14 cellular contexts compared by ENCODE assay signal in the genomic region with DNA sequence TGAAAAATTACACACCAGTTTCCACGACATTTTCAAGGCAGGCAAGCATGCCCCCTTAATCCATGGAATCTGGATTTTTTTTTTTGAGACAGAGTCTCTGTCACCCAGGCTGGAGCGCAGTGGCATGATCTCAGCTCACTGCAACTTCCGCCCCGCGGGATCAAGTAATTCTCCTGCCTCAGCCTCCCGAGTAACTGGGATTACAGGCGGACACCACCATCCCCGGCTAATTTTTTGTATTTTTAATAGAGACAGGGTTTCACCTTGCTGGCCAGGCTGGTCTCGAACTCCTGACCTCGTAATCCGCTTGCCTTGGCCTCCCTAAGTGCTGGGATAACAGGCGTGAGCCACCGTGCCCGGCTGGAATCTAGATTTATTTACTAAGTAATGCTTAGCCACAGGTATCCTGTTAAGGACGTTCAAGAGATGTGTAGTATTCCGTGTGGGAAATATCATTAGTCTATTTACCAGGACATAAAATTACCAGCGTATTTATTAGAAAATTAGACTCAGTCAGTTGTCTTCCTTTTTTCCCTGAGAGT. TPM values are rescaled to one million over a fixed set of nuclear protein-coding genes. Genes with fewer than 3 reads are reported as not detected.
DNase-seq lines count a peak whose midpoint lies in the region; ATAC-seq and TF ChIP-seq lines count a peak whose summit lies in the region.
"Had no signal": no experiment of that assay in that cellular context is flagged by ENCODE, and none has a peak within 500 bp of the region (broad histone marks: within the 10 kb centered on the region; RNA-seq: fewer than 3 reads in every experiment).

No MANE protein-coding gene starts in this region.

- no peak overlapping the region for H3K14ac ChIP-seq in H9 (ENCODE audit: insufficient read depth, low read length)

- H3K36me3 Mint-ChIP-seq in CD4-positive, alpha-beta T cell (ENCODE audit: low read depth), result peaks cover 54% of the 10 kb centered on the region
- peaks cover 16% of the 10 kb centered on the region for H3K36me3 Mint-ChIP-seq in central memory CD8-positive, alpha-beta T cell (ENCODE audit: insufficient read depth)
- peaks cover 0 to 4% (median 2%) of the 10 kb centered on the region in 3 experiments; a peak in 2 of 7 replicates for H3K36me3 Mint-ChIP-seq in H9 (ENCODE audit: insufficient read depth in 1 of 3, low read depth in 3 of 3)

- H3K9me3 Mint-ChIP-seq in CD4-positive, alpha-beta T cell, result peaks cover 2% of the 10 kb centered on the region
- H3K9me3 Mint-ChIP-seq in central memory CD8-positive, alpha-beta T cell, result no peaks in the 10 kb centered on the region
- H3K9me3 Mint-ChIP-seq in H9, result peaks cover 7 to 10% of the 10 kb centered on the region in 2 experiments

- peak overlapping the region; percentile 92 for H3K4me3 Mint-ChIP-seq in CD4-positive, alpha-beta T cell
- peak overlapping the region; percentile 82 for H3K4me3 Mint-ChIP-seq in central memory CD8-positive, alpha-beta T cell
- H3K4me3 Mint-ChIP-seq in H9, result no peak overlapping the region

- no peak overlapping the region for H3K4me2 ChIP-seq in H9 (ENCODE audit: insufficient read depth, insufficient read length, low read length)

- peak overlapping the region; percentile 19 for H3K4me3 ChIP-seq in GM12875 (ENCODE audit: low read depth, low read length)
- peak overlapping the region in 3 of 4 donors; percentile 28 to 40 (median 38) for H3K4me3 ChIP-seq in sigmoid colon

- no peak overlapping the region for H2AFZ ChIP-seq in H9 (ENCODE audit: low read length)

- no peak for ATAC-seq in CD4-positive, alpha-beta T cell (ENCODE audit: poor library complexity)
- ATAC-seq in central memory CD8-positive, alpha-beta T cell (replicated peaks; ENCODE audit: extremely low read depth, poor library complexity, severe bottlenecking), result no peak
- no peak for ATAC-seq in HG03378 (IDR thresholded peaks at IDR 0.05; ENCODE audit: unreplicated experiment)

- H3K4ac ChIP-seq in H9 (ENCODE audit: low read depth, low read length), result no peak overlapping the region

- no peak overlapping the region for H2BK5ac ChIP-seq in H9 (ENCODE audit: insufficient read length, low read length)

- H3T11ph ChIP-seq in H9 (ENCODE audit: low read length), result no peak overlapping the region

- H3K27ac ChIP-seq in CD4-positive, alpha-beta T cell (ENCODE audit: low read depth, low read length), result no peak overlapping the region
- H3K27ac ChIP-seq in sigmoid colon (peak overlapping the region in 1 of 4 donors; percentile 2), H9 (ENCODE audit: insufficient read length, low read depth, low read length) (no peak overlapping the region)
- H3K27ac ChIP-seq: HL-60, WERI-Rb-1 had no signal

- no peak overlapping the region for H3K23ac ChIP-seq in H9 (ENCODE audit: insufficient read length, low read depth, low read length)

- WGBS in sigmoid colon, 2 donors, result 88 to 91% methylated on average over 17 of the region's 17 CpGs
- no CpG with 5 or more reads among the region's 17 CpGs for WGBS in H9 (ENCODE audit: extremely low coverage, insufficient read length, low lambda C conversion rate)

- no peaks in the 10 kb centered on the region for H3K23me2 ChIP-seq in H9 (ENCODE audit: insufficient read length, low read depth, low read length, poor library complexity, severe bottlenecking)

- no peak for TF ChIP-seq CTCF in CD4-positive, alpha-beta T cell (IDR thresholded peaks at IDR 0.05)
- TF ChIP-seq CTCF in GM12875 (IDR thresholded peaks at IDR 0.05; ENCODE audit: borderline replicate concordance, insufficient read depth, low read depth, low read length) (no peak), sigmoid colon (IDR thresholded peaks at IDR 0.05) (no peak), H9 (conservative IDR thresholded peaks at IDR 0.05) (no peak)

- H3K56ac ChIP-seq in H9 (ENCODE audit: insufficient read length, low read depth, low read length), result no peak overlapping the region

- intact Hi-C loops in CD4-positive, alpha-beta T cell (cut with DNase I, micrococcal nuclease), result no loop called here
- intact Hi-C loops in sigmoid colon (cut with DNase I), result no loop called here

- H3K27me3 ChIP-seq in CD4-positive, alpha-beta T cell (ENCODE audit: control insufficient read depth, insufficient read depth, low read length), result no peaks in the 10 kb centered on the region
- H3K27me3 ChIP-seq in sigmoid colon (no peaks in the 10 kb centered on the region), H9 (ENCODE audit: insufficient read depth, low read length) (no peaks in the 10 kb centered on the region; the same call in 1 of the 2 replicates)
- H3K27me3 ChIP-seq: right lobe of liver had no signal

- DNase-seq in CD4-positive, alpha-beta T cell, result no peak
- DNase-seq in central memory CD8-positive, alpha-beta T cell (ENCODE audit: low spot score in 2 of 2), result no peak
- DNase-seq in sigmoid colon, result no peak
- DNase-seq in LoVo (ENCODE audit: low spot score), result no peak
- DNase-seq in H9, result no peak
- DNase-seq: DMS53, hippocampal formation, NCI-H345, right lobe of liver, WERI-Rb-1 had no signal

- no peak overlapping the region for H2BK120ac ChIP-seq in H9 (ENCODE audit: low read depth, low read length, poor library complexity, severe bottlenecking)

- H3K9me3 ChIP-seq in CD4-positive, alpha-beta T cell (ENCODE audit: control insufficient read depth, low read length), result no peaks in the 10 kb centered on the region
- H3K9me3 ChIP-seq in sigmoid colon (no peaks in the 10 kb centered on the region), H9 (ENCODE audit: control insufficient read depth, low read depth, low read length) (peaks cover 4% of the 10 kb centered on the region)
- H3K9me3 ChIP-seq: right lobe of liver had no signal

- H3K79me2 ChIP-seq in H9 (ENCODE audit: insufficient read depth, low read length), result no peaks in the 10 kb centered on the region

- peaks cover 76% of the 10 kb centered on the region for H3K4me1 Mint-ChIP-seq in CD4-positive, alpha-beta T cell (ENCODE audit: low read depth)
- H3K4me1 Mint-ChIP-seq in central memory CD8-positive, alpha-beta T cell, result peaks cover 44% of the 10 kb centered on the region
- H3K4me1 Mint-ChIP-seq in H9, result peaks cover 2 to 3% of the 10 kb centered on the region in 2 experiments; a peak in 1 of 4 replicates

- H3K27me3 Mint-ChIP-seq in CD4-positive, alpha-beta T cell, result no peaks in the 10 kb centered on the region
- no peaks in the 10 kb centered on the region for H3K27me3 Mint-ChIP-seq in central memory CD8-positive, alpha-beta T cell
- peaks cover 39% of the 10 kb centered on the region for H3K27me3 Mint-ChIP-seq in H9 (ENCODE audit: low read depth)
- H3K27me3 Mint-ChIP-seq: dendritic cell treated with granulocyte-macrophage colony-stimulating factor and Interleukin-4, amounts not matched to agents 40 ng/mL and 50 ng/mL, for 4 days had no signal

- POLR2A ChIA-PET in CD4-positive, alpha-beta T cell (lab: Charles Lee), result no interaction called here

- no peak overlapping the region for H2AK5ac ChIP-seq in H9 (ENCODE audit: insufficient read length, low read length)

- H3K36me3 ChIP-seq in sigmoid colon, result peaks cover 0 to 4% (median 0%) of the 10 kb centered on the region in 4 donors
- H3K36me3 ChIP-seq: right lobe of liver, WERI-Rb-1 had no signal

- no peaks in the 10 kb centered on the region for H4K20me1 ChIP-seq in H9 (ENCODE audit: control insufficient read depth, insufficient read depth, insufficient read length)

- TF ChIP-seq POLR2A in sigmoid colon (IDR thresholded peaks at IDR 0.05), result no peak

- TF ChIP-seq EP300 in sigmoid colon (IDR thresholded peaks at IDR 0.05), result no peak

- H4K5ac ChIP-seq in H9 (ENCODE audit: insufficient read length, low read depth, low read length), result no peak overlapping the region

- no peak overlapping the region for H2BK15ac ChIP-seq in H9 (ENCODE audit: low read depth, low read length)

- no peak overlapping the region for H2BK20ac ChIP-seq in H9 (ENCODE audit: low read depth, low read length, poor library complexity, severe bottlenecking)

- CTCF ChIA-PET in CD4-positive, alpha-beta T cell (lab: Charles Lee), result interaction anchor here (1.3 kb wide), 1 partner anchor 35 kb away, joined by 5 read pairs; no protein-coding TSS in a partner anchor

- H4K8ac ChIP-seq in H9 (replicated peaks; ENCODE audit: insufficient read length, low read depth, low read length), result no peak overlapping the region

- no peak overlapping the region for H3K9ac ChIP-seq in H9 (ENCODE audit: extremely low read depth, insufficient read length, low read length)

- no peak overlapping the region for H2BK12ac ChIP-seq in H9 (ENCODE audit: insufficient read length, low read depth, low read length)

- H3K27ac Mint-ChIP-seq in CD4-positive, alpha-beta T cell, result peak overlapping the region; percentile 80
- H3K27ac Mint-ChIP-seq in central memory CD8-positive, alpha-beta T cell (ENCODE audit: low read depth), result peak overlapping the region; percentile 73
- no peak overlapping the region for H3K27ac Mint-ChIP-seq in H9

- no peak overlapping the region for H3K18ac ChIP-seq in H9 (ENCODE audit: insufficient read length, low read depth, low read length)

- H3K79me1 ChIP-seq in H9 (ENCODE audit: insufficient read depth, low read depth, low read length, poor library complexity, severe bottlenecking), result no peaks in the 10 kb centered on the region

- H4K91ac ChIP-seq in H9 (ENCODE audit: insufficient read length, low read depth, low read length), result no peak overlapping the region

- H3K4me1 ChIP-seq in sigmoid colon, result peaks cover 0 to 11% (median 4%) of the 10 kb centered on the region in 4 donors
- H3K4me1 ChIP-seq in H9 (ENCODE audit: insufficient read depth, low read length), result no peaks in the 10 kb centered on the region
- H3K4me1 ChIP-seq: right lobe of liver had no signal

RNA-seq across cellular contexts. Expression of a gene that starts 2.5 kb away (rescaled TPM):
- total RNA-seq in CD4-positive, alpha-beta T cell, result 10 to 100 TPM; 67.4 to 70.0 TPM
- total RNA-seq in sigmoid colon, result 10 to 100 TPM; 13.7 to 23.0 (median 20.2) TPM
- polyA plus RNA-seq in sigmoid colon, result 10 to 100 TPM in 2 of 3 donors, 1 to 10 TPM in 1; 3.9 to 29.5 (median 10.8) TPM
- total RNA-seq in H9 (2021), result not detected in 2 replicates

RNA-seq across cellular contexts. Expression of a gene that starts 31.8 kb away (rescaled TPM):
- 10 to 100 TPM; 19.5 to 23.9 TPM for total RNA-seq in CD4-positive, alpha-beta T cell
- total RNA-seq in sigmoid colon (10 to 100 TPM in 2 of 4 donors, 1 to 10 TPM in 2; 3.0 to 18.2 (median 9.4) TPM), H9 (2021) (not detected in 2 replicates)
- 10 to 100 TPM in 1 of 3 donors, 1 to 10 TPM in 2; 1.6 to 18.4 (median 2.4) TPM for polyA plus RNA-seq in sigmoid colon

Comparison
In these comparisons a context has a peak if more than half of its experiments do, and no peak if none do; other contexts are left out.
1. H3K27ac Mint-ChIP-seq: peak in CD4-positive, alpha-beta T cell (single experiment) and central memory CD8-positive, alpha-beta T cell (single experiment); none in H9 (0 of 3).
2. H3K4me3 Mint-ChIP-seq: peak in CD4-positive, alpha-beta T cell (single experiment) and central memory CD8-positive, alpha-beta T cell (single experiment); none in H9 (0 of 2).
3. RNA of a gene that starts 2.5 kb away (total RNA-seq): 67.4 to 70.0 TPM in CD4-positive, alpha-beta T cell and 13.7 to 23.0 TPM in sigmoid colon; not detected in H9; every median in the first group is over 10 times any median in the second.